ENCODE assay signal across 26 cellular contexts in genomic region chr3:46707601-46708011, GRCh38. TPM values are rescaled to one million over a fixed set of nuclear protein-coding genes. Genes with fewer than 3 reads are reported as not detected.
DNase-seq lines count a peak whose midpoint lies in the region; ATAC-seq and TF ChIP-seq lines count a peak whose summit lies in the region.
"Had no signal": no experiment of that assay in that cellular context is flagged by ENCODE, and none has a peak within 500 bp of the region (broad histone marks: within the 10 kb centered on the region; RNA-seq: fewer than 3 reads in every experiment).

No MANE protein-coding gene starts in this region.

- H3K27me3 ChIP-seq in BLaER1 treated with 17β-estradiol and CSF1 and Interleukin-3, amounts not matched to agents 10 nM and 100 nM: peaks cover 0 to 8% (median 3%) of the 10 kb centered on the region in 11 experiments; a peak in 16 of 22 replicates
- H3K27me3 ChIP-seq in left ventricle myocardium inferior (ENCODE audit: low read depth): no peaks in the 10 kb centered on the region
- H3K27me3 ChIP-seq: vagina had no signal

- H3K9ac ChIP-seq in BLaER1 treated with 17β-estradiol and CSF1 and Interleukin-3, amounts not matched to agents 10 nM and 100 nM: no peak overlapping the region
- H3K9ac ChIP-seq: GM23248 had no signal

- H3K36me3 ChIP-seq in BLaER1 treated with 17β-estradiol and CSF1 and Interleukin-3, amounts not matched to agents 10 nM and 100 nM: no peaks in the 10 kb centered on the region; a peak in 1 of 22 replicates
- no peaks in the 10 kb centered on the region for H3K36me3 ChIP-seq in left ventricle myocardium inferior
- H3K36me3 ChIP-seq: vagina, WERI-Rb-1 had no signal

- H3K9me3 ChIP-seq in BLaER1 treated with 17β-estradiol and CSF1 and Interleukin-3, amounts not matched to agents 10 nM and 100 nM (replicated peaks in 1 of 11): no peaks in the 10 kb centered on the region
- H3K9me3 ChIP-seq in left ventricle myocardium inferior (replicated peaks): no peaks in the 10 kb centered on the region
- H3K9me3 ChIP-seq: vagina had no signal

- peaks cover 4 to 44% (median 34%) of the 10 kb centered on the region in 10 experiments; a peak in 18 of 20 replicates for H3K4me1 ChIP-seq in BLaER1 treated with 17β-estradiol and CSF1 and Interleukin-3, amounts not matched to agents 10 nM and 100 nM
- H3K4me1 ChIP-seq in left ventricle myocardium inferior: peaks cover 12% of the 10 kb centered on the region

- H4K20me1 ChIP-seq in BLaER1 treated with 17β-estradiol and CSF1 and Interleukin-3, amounts not matched to agents 10 nM and 100 nM: peaks cover 0 to 34% (median 0%) of the 10 kb centered on the region in 11 experiments; a peak in 7 of 22 replicates

- no peak for TF ChIP-seq CTCF in left ventricle myocardium inferior (IDR thresholded peaks at IDR 0.05; ENCODE audit: borderline replicate concordance)

- H3K4me3 ChIP-seq in BLaER1 treated with 17β-estradiol and CSF1 and Interleukin-3, amounts not matched to agents 10 nM and 100 nM: no peak overlapping the region
- H3K4me3 ChIP-seq in left ventricle myocardium inferior: no peak overlapping the region
- H3K4me3 ChIP-seq: GM23248, vagina had no signal

- peak; percentile 45 for DNase-seq in activated effector memory CD4-positive, alpha-beta T cell treated with anti-CD3 and anti-CD28 coated beads, Interleukin-2, amount 50 U/mL, for 16 hours
- no peak for DNase-seq in activated effector memory CD4-positive, alpha-beta T cell treated with Interleukin-2 at 50 U/mL for 16 hours
- DNase-seq in left ventricle myocardium inferior (peak; percentile 10), sciatic nerve (ENCODE audit: low spot score) (peak; percentile 49), NCI-H345 (lab: John Stamatoyannopoulos, UW) (no peak)
- DNase-seq in activated CD4-positive, CD25-positive, alpha-beta regulatory T cell treated with anti-CD3 and anti-CD28 coated beads, Interleukin-2, amount 50 U/mL, for 72 hours: no peak
- DNase-seq: activated CD4-positive, alpha-beta T cell treated with anti-CD3 and anti-CD28 coated beads, Interleukin-2, amount 10 ng/mL, durations not matched to agents 7 days and 5 days; activated CD8-positive, alpha-beta memory T cell treated with anti-CD3 and anti-CD28 coated beads, Interleukin-2, amount 10 ng/mL, durations not matched to agents 7 days and 5 days; erythroblast; GM23248; naive thymus-derived CD4-positive, alpha-beta T cell; NCI-H146; NCI-H446 treated with DMSO at 0.1 percent for 48 hours; nucleus accumbens; small intestine; stimulated activated naive CD4-positive, alpha-beta T cell treated with Interleukin-2 at 50 U/mL for 16 hours; T1000; WERI-Rb-1 had no signal

- intact Hi-C loops in left ventricle myocardium inferior (cut with micrococcal nuclease): loop anchor here (5.0 kb wide), 1 partner anchor 200 kb away; no protein-coding TSS in a partner anchor
- intact Hi-C loops in sciatic nerve (cut with DNase I): loop anchor here (5.0 kb wide), 1 partner anchor 200 kb away; no protein-coding TSS in a partner anchor

- H3K27ac ChIP-seq in BLaER1 treated with 17β-estradiol and CSF1 and Interleukin-3, amounts not matched to agents 10 nM and 100 nM: no peak overlapping the region
- H3K27ac ChIP-seq in left ventricle myocardium inferior (replicated peaks): no peak overlapping the region
- H3K27ac ChIP-seq: GM23248, vagina, WERI-Rb-1 had no signal

- peak overlapping the region in 6 of 11 experiments; percentile 45 to 70 (median 60); a peak in 7 of 22 replicates for H3K4me2 ChIP-seq in BLaER1 treated with 17β-estradiol and CSF1 and Interleukin-3, amounts not matched to agents 10 nM and 100 nM

- no peak for ATAC-seq in sciatic nerve
- ATAC-seq in GM18511 (IDR thresholded peaks at IDR 0.05; ENCODE audit: unreplicated experiment): no peak
- ATAC-seq: activated CD8-positive, alpha-beta memory T cell treated with anti-CD3 and anti-CD28 coated beads, Interleukin-2, amount 10 ng/mL, durations not matched to agents 7 days and 5 days; naive thymus-derived CD4-positive, alpha-beta T cell had no signal

RNA-seq across cellular contexts. Expression of gene TMIE, which starts 6.4 kb away (rescaled TPM):
- total RNA-seq in left ventricle myocardium inferior (1.5 TPM), sciatic nerve (0.76 TPM)
- total RNA-seq: activated CD8-positive, alpha-beta memory T cell treated with anti-CD3 and anti-CD28 coated beads, Interleukin-2, amount 10 ng/mL, durations not matched to agents 7 days and 5 days; B cell; Daoy; glomerular endothelial cell had no signal

RNA-seq across cellular contexts. Expression of gene PRSS50, which starts 10.1 kb away (rescaled TPM):
- total RNA-seq in left ventricle myocardium inferior (0.22 TPM), sciatic nerve (0.13 TPM)
- total RNA-seq: activated CD4-positive, alpha-beta T cell treated with anti-CD3 and anti-CD28 coated beads, Interleukin-2, amount 10 ng/mL, durations not matched to agents 7 days and 5 days; activated CD8-positive, alpha-beta memory T cell treated with anti-CD3 and anti-CD28 coated beads, Interleukin-2, amount 10 ng/mL, durations not matched to agents 7 days and 5 days; CD8-positive, alpha-beta memory T cell; Daoy; glomerular endothelial cell; GM23248; SK-MEL-5; vagina had no signal

RNA-seq across cellular contexts. Expression of gene ALS2CL, which starts 14.1 kb away (rescaled TPM):
- total RNA-seq in left ventricle myocardium inferior (33.7 TPM), sciatic nerve (18.5 TPM)

Comparison
In these comparisons a context has a peak if more than half of its experiments do, and no peak if none do; other contexts are left out.
1. DNase-seq: peak in activated effector memory CD4-positive, alpha-beta T cell treated with anti-CD3 and anti-CD28 coated beads, Interleukin-2, amount 50 U/mL, for 16 hours (single experiment), left ventricle myocardium inferior (single experiment) and sciatic nerve (single experiment); none in activated effector memory CD4-positive, alpha-beta T cell treated with Interleukin-2 at 50 U/mL for 16 hours (single experiment), NCI-H345 (single experiment) and activated CD4-positive, CD25-positive, alpha-beta regulatory T cell treated with anti-CD3 and anti-CD28 coated beads, Interleukin-2, amount 50 U/mL, for 72 hours (single experiment).